Comparison of ENCODE assay signal across 19 cellular contexts in genomic region chr18:22964722-22965121, GRCh38. TPM values are rescaled to one million over a fixed set of nuclear protein-coding genes. Genes with fewer than 3 reads are reported as not detected.
DNase-seq lines count a peak whose midpoint lies in the region; ATAC-seq, FAIRE-seq and TF ChIP-seq lines count a peak whose summit lies in the region.
"Had no signal": no experiment of that assay in that cellular context is flagged by ENCODE, and none has a peak within 500 bp of the region (broad histone marks: within the 10 kb centered on the region; RNA-seq: fewer than 3 reads in every experiment).

No MANE protein-coding gene starts in this region.

- peak overlapping the region; percentile 58 for H3K27ac Mint-ChIP-seq in activated T-cell treated with anti-CD3 and anti-CD28 coated beads, Interleukin-2, amount 50 U/mL, for 24 hours
- H3K27ac Mint-ChIP-seq: B cell; CD8-positive, alpha-beta T cell had no signal

- H3K9me3 ChIP-seq in GM12878 (replicated peaks; ENCODE audit: control insufficient read depth, insufficient read depth, low read length) (no peaks in the 10 kb centered on the region), HAP-1 (no peaks in the 10 kb centered on the region)
- H3K9me3 ChIP-seq in effector memory CD4-positive, alpha-beta T cell (ENCODE audit: control insufficient read depth, low read length) = no peaks in the 10 kb centered on the region
- H3K9me3 ChIP-seq: BLaER1 treated with 17β-estradiol and CSF1 and Interleukin-3, amounts not matched to agents 10 nM and 100 nM had no signal

- H3K4me1 Mint-ChIP-seq in activated T-cell treated with anti-CD3 and anti-CD28 coated beads, Interleukin-2, amount 50 U/mL, for 24 hours (ENCODE audit: low read depth) = peaks cover 11% of the 10 kb centered on the region
- H3K4me1 Mint-ChIP-seq: B cell, GM23338 had no signal

- H3K36me3 ChIP-seq in GM12878 (ENCODE audit: control insufficient read depth in 2 of 2, insufficient read depth in 2 of 2, low read length in 1 of 2) (peaks cover 2% of the 10 kb centered on the region in 2 experiments; a peak in 1 of 4 replicates), HAP-1 (replicated peaks) (peaks cover 3% of the 10 kb centered on the region; the same call in 1 of the 2 replicates)
- H3K36me3 ChIP-seq in effector memory CD4-positive, alpha-beta T cell (ENCODE audit: control insufficient read depth, insufficient read depth, low read length) = no peaks in the 10 kb centered on the region

- no peak overlapping the region for H3K4me3 ChIP-seq in GM12878
- no peak overlapping the region for H3K4me3 ChIP-seq in HAP-1
- H3K4me3 ChIP-seq in effector memory CD4-positive, alpha-beta T cell (ENCODE audit: insufficient read depth, low read depth, low read length, poor library complexity, severe bottlenecking) = no peak overlapping the region
- H3K4me3 ChIP-seq: BLaER1 treated with 17β-estradiol and CSF1 and Interleukin-3, amounts not matched to agents 10 nM and 100 nM; GM23338 had no signal

- no peaks in the 10 kb centered on the region for H4K20me1 ChIP-seq in GM12878 (ENCODE audit: control insufficient read depth, insufficient read depth)

- no peak overlapping the region for H3K27ac ChIP-seq in GM12878 (ENCODE audit: control insufficient read depth, insufficient read depth)
- H3K27ac ChIP-seq in effector memory CD4-positive, alpha-beta T cell (ENCODE audit: insufficient read depth, low read length, poor library complexity, severe bottlenecking) = no peak overlapping the region
- H3K27ac ChIP-seq: BLaER1 treated with 17β-estradiol and CSF1 and Interleukin-3, amounts not matched to agents 10 nM and 100 nM; KMS-11 had no signal

- H3K27me3 Mint-ChIP-seq in activated T-cell treated with anti-CD3 and anti-CD28 coated beads, Interleukin-2, amount 50 U/mL, for 24 hours = no peaks in the 10 kb centered on the region
- H3K27me3 Mint-ChIP-seq: B cell had no signal

- H2AFZ ChIP-seq in GM12878 (ENCODE audit: control insufficient read depth, low read depth, low read length) = no peak overlapping the region
- H2AFZ ChIP-seq: GM23338 had no signal

- H3K4me1 ChIP-seq in GM12878 (ENCODE audit: control insufficient read depth, insufficient read depth, low read length) (no peaks in the 10 kb centered on the region), HAP-1 (peaks cover 11% of the 10 kb centered on the region)
- no peaks in the 10 kb centered on the region for H3K4me1 ChIP-seq in effector memory CD4-positive, alpha-beta T cell (ENCODE audit: control insufficient read depth, insufficient read depth, low read length, poor library complexity, severe bottlenecking)
- H3K4me1 ChIP-seq: BLaER1 treated with 17β-estradiol and CSF1 and Interleukin-3, amounts not matched to agents 10 nM and 100 nM had no signal

- in situ Hi-C loops in GM12878 (cut with MboI) = loop anchor here (25.0 kb wide), 1 partner anchor 1902 kb away; no protein-coding TSS in a partner anchor
- in situ Hi-C loops in HAP-1 (cut with MboI; ENCODE audit: low sequenced_read_pairs) = no loop called here

- no peak overlapping the region for H3K4me3 Mint-ChIP-seq in activated T-cell treated with anti-CD3 and anti-CD28 coated beads, Interleukin-2, amount 50 U/mL, for 24 hours
- H3K4me3 Mint-ChIP-seq: B cell; CD8-positive, alpha-beta T cell; GM23338 had no signal

- H3K79me2 ChIP-seq in GM12878 (ENCODE audit: control insufficient read depth, insufficient read depth, low read length) = no peaks in the 10 kb centered on the region

- BruUV-seq in GM12878 (replicated peaks; lab: Mats Ljungman, UMichigan) = no TSS peak

- SMC1A ChIA-PET in GM12878 (lab: Charles Lee; ENCODE audit: uncharacterized antibody, unreplicated experiment) = interaction anchor here (0.7 to 4.5 kb wide), 6 partner anchors 7 to 147 kb away, joined by 3 to 16 read pairs (median 6); no protein-coding TSS in a partner anchor

- no peak for TF ChIP-seq RAD21 in GM12878 (IDR thresholded peaks at IDR 0.05; ENCODE audit: insufficient read depth, low read depth, low read length)

- TF ChIP-seq CTCF in D721Med (IDR thresholded peaks at IDR 0.05; ENCODE audit: insufficient read depth, missing control alignments) = no peak
- TF ChIP-seq CTCF in GM12878 (IDR thresholded peaks at IDR 0.05 in 2 of 3, conservative IDR thresholded peaks at IDR 0.05 in 1 of 3; ENCODE audit: control insufficient read depth in 2 of 3, extremely low read depth in 1 of 3, insufficient read depth in 1 of 3, low read depth in 3 of 3, low read length in 3 of 3) = no peak

- TF ChIP-seq POLR2A in GM12878 (IDR thresholded peaks at IDR 0.05; ENCODE audit: low read depth, low read length) = no peak

- H3K4me2 ChIP-seq in GM12878 (ENCODE audit: control insufficient read depth, insufficient read depth) = no peak overlapping the region
- H3K4me2 ChIP-seq: BLaER1 treated with 17β-estradiol and CSF1 and Interleukin-3, amounts not matched to agents 10 nM and 100 nM; GM23338; KMS-11 had no signal

- no peak for ATAC-seq in GM12878
- ATAC-seq: CD8-positive, alpha-beta T cell; GM23338; HCT116 had no signal

- FAIRE-seq in D721Med (lab: Jason Lieb, UNC) (peak; percentile 84), GM19239 (lab: Jason Lieb, UNC) (peak; percentile 11), GM12878 (lab: Jason Lieb, UNC) (peak; percentile 90)
- FAIRE-seq: GM12892, H54 had no signal

- H3K9ac ChIP-seq in GM12878 (ENCODE audit: control insufficient read depth, insufficient read depth, low read length) = no peak overlapping the region
- H3K9ac ChIP-seq: BLaER1 treated with 17β-estradiol and CSF1 and Interleukin-3, amounts not matched to agents 10 nM and 100 nM; KMS-11 had no signal

- no peak for DNase-seq in activated T-cell treated with anti-CD3 and anti-CD28 coated beads, Interleukin-2, amount 50 U/mL, for 24 hours
- DNase-seq in activated T-cell treated with anti-CD3 and anti-CD28 coated beads, Interleukin-2, amount 50 U/mL, for 1 hour = no peak
- DNase-seq in D721Med (ENCODE audit: insufficient read length, low spot score) (no peak), GM19239 (ENCODE audit: insufficient read length, low spot score) (no peak), GM12878 (ENCODE audit: low read depth, low spot score) (no peak), HAP-1 (ENCODE audit: low spot score in 2 of 2) (no peak)
- DNase-seq in effector memory CD4-positive, alpha-beta T cell = no peak
- DNase-seq: Calu3; CD8-positive, alpha-beta T cell; DMS 273 treated with DMSO at 0.1 percent for 48 hours; DMS53; DND-41 had no signal

- no peak for TF ChIP-seq EP300 in GM12878 (IDR thresholded peaks at IDR 0.05; ENCODE audit: borderline replicate concordance in 1 of 2, control insufficient read depth in 1 of 2, low read depth in 2 of 2, low read length in 2 of 2)

- H3K27me3 ChIP-seq in GM12878 (replicated peaks in 1 of 2; ENCODE audit: control insufficient read depth in 2 of 2, insufficient read depth in 2 of 2, low read length in 1 of 2) (no peaks in the 10 kb centered on the region), HAP-1 (ENCODE audit: low read depth) (no peaks in the 10 kb centered on the region)
- H3K27me3 ChIP-seq in effector memory CD4-positive, alpha-beta T cell (replicated peaks; ENCODE audit: control insufficient read depth, insufficient read depth, low read length, poor library complexity, severe bottlenecking) = no peaks in the 10 kb centered on the region
- H3K27me3 ChIP-seq: BLaER1 treated with 17β-estradiol and CSF1 and Interleukin-3, amounts not matched to agents 10 nM and 100 nM had no signal

- peaks cover 64% of the 10 kb centered on the region for H3K36me3 Mint-ChIP-seq in activated T-cell treated with anti-CD3 and anti-CD28 coated beads, Interleukin-2, amount 50 U/mL, for 24 hours (ENCODE audit: low read depth)
- H3K36me3 Mint-ChIP-seq: CD8-positive, alpha-beta T cell had no signal

- POLR2A ChIA-PET in GM12878 (lab: Charles Lee) = interaction anchor here (0.6 to 1.0 kb wide), 2 partner anchors 18 to 34 kb away, joined by 3 read pairs; no protein-coding TSS in a partner anchor

- no peaks in the 10 kb centered on the region for H3K9me3 Mint-ChIP-seq in activated T-cell treated with anti-CD3 and anti-CD28 coated beads, Interleukin-2, amount 50 U/mL, for 24 hours
- H3K9me3 Mint-ChIP-seq: CD8-positive, alpha-beta T cell; GM23338 had no signal

- intact Hi-C loops in GM12878 (cut with micrococcal nuclease; ENCODE audit: unreplicated experiment) = no loop called here

- CTCF ChIA-PET in GM12878 (lab: Yijun Ruan, JAX) = interaction anchor here (0.8 to 3.9 kb wide), 3 partner anchors 13 to 34 kb away, joined by 3 to 18 read pairs (median 15); no protein-coding TSS in a partner anchor

- RAD21 ChIA-PET in GM12878 (lab: Charles Lee; ENCODE audit: unreplicated experiment) = interaction anchor here (1.3 kb wide), 1 partner anchor 32 kb away, joined by 3 read pairs; the partner anchor contains the start of gene RBBP8

TF ChIP-seq in GM12878, 131 proteins besides CTCF, POLR2A, EP300 and RAD21 (continues in another document):
- TF ChIP-seq RFX5 (IDR thresholded peaks at IDR 0.05; ENCODE audit: low read depth, low read length) = no peak
- no peak for TF ChIP-seq MLLT1 (IDR thresholded peaks at IDR 0.05)

RNA-seq across cellular contexts. Expression of gene RBBP8, which starts 31.6 kb away (rescaled TPM):
- 39.6 and 39.8 TPM in 2 replicates for total RNA-seq in GM12878 (2013; cell fraction: nucleolus; rRNA removed)
- total RNA-seq in GM12878 (2014; rRNA removed) (53.8 and 83.5 TPM in 2 replicates), GM12878 (2014; rRNA removed; fragmentation: Illumina TruSeq; extraction: Trizol) (81.9 and 82.3 TPM in 2 replicates), GM12878 (2021) (65.0 and 66.6 TPM in 2 replicates)
- polyA plus RNA-seq in GM12878 (2011; ENCODE audit: low read depth) = 31.7 TPM
- polyA plus RNA-seq in GM12878 (2011; rRNA removed) (70.8 and 108 TPM in 2 replicates), GM12878 (2014; fragmentation: Illumina TruSeq; extraction: Trizol) (72.9 and 95.4 TPM in 2 replicates), GM12878 (2014; fragmentation: Nextera tagmentation; extraction: Ambion mirVana) (10 to 100 TPM; 49.4 to 59.5 TPM), GM12878 (2014; rRNA removed) (32.7 and 46.2 TPM in 2 replicates), GM12878 (2016; fragmentation: Nextera tagmentation; extraction: Ambion mirVana) (10 to 100 TPM; 70.8 to 81.4 TPM)
- polyA plus RNA-seq in GM12878 (2011; cell fraction: cytosol; rRNA removed) = 26.0 and 30.7 TPM in 2 replicates
- polyA plus RNA-seq in GM12878 (2011; cell fraction: nucleus; rRNA removed) = 19.7 and 22.3 TPM in 2 replicates
- 25.0 and 29.8 TPM in 2 replicates for polyA plus RNA-seq in GM12878 (2012)
- 33.2 and 61.9 TPM in 2 replicates for polyA minus RNA-seq in GM12878 (2011; rRNA and poly(A)+ RNA removed)
- 26.9 and 37.1 TPM in 2 replicates for polyA minus RNA-seq in GM12878 (2011; cell fraction: cytosol; rRNA and poly(A)+ RNA removed)
- 11.8 and 20.9 TPM in 2 replicates for polyA minus RNA-seq in GM12878 (2011; cell fraction: nucleus; rRNA and poly(A)+ RNA removed)
